19 cellular contexts compared by ENCODE assay signal in the genomic region with DNA sequence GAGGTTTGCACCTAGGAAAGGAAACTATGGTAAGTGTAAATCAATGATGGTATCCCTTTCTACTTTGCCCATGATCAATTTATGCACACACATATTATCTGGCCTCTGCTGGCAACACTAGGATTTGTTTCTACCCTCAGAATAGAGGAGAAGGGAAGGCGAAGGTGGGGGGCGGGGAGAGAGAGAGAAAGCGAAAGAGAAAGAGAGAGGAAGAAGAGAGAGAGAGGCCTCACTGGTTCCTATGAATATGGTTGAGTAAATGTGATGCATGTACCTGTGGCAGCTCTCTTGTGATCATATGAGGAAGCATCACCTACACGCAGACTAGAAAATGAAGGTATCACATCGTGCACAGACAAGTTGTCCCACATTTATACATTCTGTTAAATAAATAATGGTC.
"Had no signal": no experiment of that assay in that cellular context is flagged by ENCODE, and none has a peak within 500 bp of the region (broad histone marks: within the 10 kb centered on the region; RNA-seq: fewer than 3 reads in every experiment).

No MANE protein-coding gene starts in this region.

- H3K27me3 ChIP-seq: breast epithelium, transverse colon had no signal

- H3K4me3 ChIP-seq: breast epithelium, lung, transverse colon had no signal

- H3K9me3 ChIP-seq: breast epithelium, transverse colon had no signal

- DNase-seq: activated CD8-positive, alpha-beta memory T cell treated with anti-CD3 and anti-CD28 coated beads, Interleukin-2, amount 50 U/mL, for 48 hours; activated naive CD4-positive, alpha-beta T cell treated with anti-CD3 and anti-CD28 coated beads for 36 hours; activated naive CD8-positive, alpha-beta T cell treated with anti-CD3 and anti-CD28 coated beads, Interleukin-2, amount 10 ng/mL, durations not matched to agents 7 days and 5 days; activated T-cell treated with anti-CD3 and anti-CD28 coated beads, Interleukin-2, amount 50 U/mL, for 4 hours; amniotic stem cell; effector memory CD4-positive, alpha-beta T cell; foreskin melanocyte; immature natural killer cell; naive thymus-derived CD8-positive, alpha-beta T cell; retina; stimulated activated CD4-positive, alpha-beta T cell treated with anti-CD3 and anti-CD28 coated beads, Interleukin-2, amount 100 ng/mL, for 48 hours; stimulated activated CD8-positive, alpha-beta memory T cell treated with anti-CD3 and anti-CD28 coated beads, Interleukin-4, amount 100 ng/mL, for 48 hours; stimulated activated naive B cell treated with anti-CD40 and anti-IgM and Interleukin-4, amounts not matched to agents 10 μg/mL and 1 μg/mL and 100 μg/mL, for 72 hours; transverse colon had no signal

- H3K36me3 ChIP-seq: breast epithelium, transverse colon had no signal

- ATAC-seq: activated T-cell treated with anti-CD3 and anti-CD28 coated beads, Interleukin-2, amount 50 U/mL, for 4 hours; left lobe of liver; naive thymus-derived CD8-positive, alpha-beta T cell; stimulated activated naive B cell treated with anti-CD40 and anti-IgM and Interleukin-4, amounts not matched to agents 10 μg/mL and 1 μg/mL and 100 μg/mL, for 72 hours; WTC11 had no signal

- H3K4me1 ChIP-seq: breast epithelium, transverse colon had no signal

- H3K27ac ChIP-seq: breast epithelium, transverse colon had no signal

- FAIRE-seq: urothelium cell line had no signal
